1 cellular context compared by ENCODE assay signal in genomic region chr1:7278827-7279752, GRCh38.
TF ChIP-seq lines count a peak whose summit lies in the region.

No MANE protein-coding gene starts in this region.

TF ChIP-seq in GM23338, 12 proteins besides CTCF, POLR2A, EP300 and RAD21 (continued from another document):
- no peak for TF ChIP-seq ZNF462 (CRISPR knock-in tag; IDR thresholded peaks at IDR 0.05)
